Comparison of ENCODE assay signal across 2 cellular contexts in the genomic region with DNA sequence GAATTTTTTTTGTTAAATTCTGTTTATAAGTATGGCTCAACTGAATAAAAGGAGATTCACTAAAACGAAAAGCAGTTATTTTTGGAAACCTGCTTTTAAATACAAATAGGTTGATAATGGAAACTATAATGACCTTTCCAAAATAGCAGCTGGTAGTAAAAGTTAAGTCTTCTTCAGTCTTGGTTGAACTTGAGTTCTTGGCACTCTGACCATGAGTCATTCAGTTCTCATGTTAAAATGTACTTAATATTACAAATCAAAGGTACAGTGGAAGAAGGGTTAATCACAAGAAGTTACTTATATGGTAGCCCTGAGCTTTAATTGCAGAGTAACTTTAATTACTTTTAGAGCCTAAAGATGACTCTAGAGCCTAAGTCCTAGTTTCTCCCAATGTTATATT.
TF ChIP-seq lines count a peak whose summit lies in the region.

No MANE protein-coding gene starts in this region.

TF ChIP-seq in A549, 52 proteins besides CTCF, POLR2A, EP300 and RAD21:
- TF ChIP-seq, protein P1, sequence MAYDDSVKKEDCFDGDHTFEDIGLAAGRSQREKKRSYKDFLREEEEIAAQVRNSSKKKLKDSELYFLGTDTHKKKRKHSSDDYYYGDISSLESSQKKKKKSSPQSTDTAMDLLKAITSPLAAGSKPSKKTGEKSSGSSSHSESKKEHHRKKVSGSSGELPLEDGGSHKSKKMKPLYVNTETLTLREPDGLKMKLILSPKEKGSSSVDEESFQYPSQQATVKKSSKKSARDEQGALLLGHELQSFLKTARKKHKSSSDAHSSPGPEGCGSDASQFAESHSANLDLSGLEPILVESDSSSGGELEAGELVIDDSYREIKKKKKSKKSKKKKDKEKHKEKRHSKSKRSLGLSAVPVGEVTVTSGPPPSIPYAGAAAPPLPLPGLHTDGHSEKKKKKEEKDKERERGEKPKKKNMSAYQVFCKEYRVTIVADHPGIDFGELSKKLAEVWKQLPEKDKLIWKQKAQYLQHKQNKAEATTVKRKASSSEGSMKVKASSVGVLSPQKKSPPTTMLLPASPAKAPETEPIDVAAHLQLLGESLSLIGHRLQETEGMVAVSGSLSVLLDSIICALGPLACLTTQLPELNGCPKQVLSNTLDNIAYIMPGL (CRISPR knock-in tag; IDR thresholded peaks at IDR 0.05; ENCODE audit: borderline replicate concordance) = no peak
- TF ChIP-seq FOXS1 (CRISPR knock-in tag; IDR thresholded peaks at IDR 0.05) = no peak
- no peak for TF ChIP-seq RCOR1 (IDR thresholded peaks at IDR 0.05; ENCODE audit: low read depth, low read length)
- TF ChIP-seq, protein P2, sequence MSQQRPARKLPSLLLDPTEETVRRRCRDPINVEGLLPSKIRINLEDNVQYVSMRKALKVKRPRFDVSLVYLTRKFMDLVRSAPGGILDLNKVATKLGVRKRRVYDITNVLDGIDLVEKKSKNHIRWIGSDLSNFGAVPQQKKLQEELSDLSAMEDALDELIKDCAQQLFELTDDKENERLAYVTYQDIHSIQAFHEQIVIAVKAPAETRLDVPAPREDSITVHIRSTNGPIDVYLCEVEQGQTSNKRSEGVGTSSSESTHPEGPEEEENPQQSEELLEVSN (IDR thresholded peaks at IDR 0.05; ENCODE audit: borderline replicate concordance, low read depth) = no peak
- TF ChIP-seq EHF (CRISPR knock-in tag; IDR thresholded peaks at IDR 0.05) = no peak
- no peak for TF ChIP-seq RFX5 (IDR thresholded peaks at IDR 0.05)
- no peak for TF ChIP-seq ESRRA (IDR thresholded peaks at IDR 0.05; ENCODE audit: borderline replicate concordance, low read length)
- no peak for TF ChIP-seq TFCP2L1 (CRISPR knock-in tag; IDR thresholded peaks at IDR 0.05)
- TF ChIP-seq ZFP36 (IDR thresholded peaks at IDR 0.05; ENCODE audit: borderline replicate concordance, partially characterized antibody) = no peak

TF ChIP-seq in K562, 482 proteins besides CTCF, POLR2A, EP300 and RAD21 (continued from another document):
- TF ChIP-seq IRF1 (CRISPR knock-in tag; IDR thresholded peaks at IDR 0.05; ENCODE audit: borderline replicate concordance) (no peak), ZNF165 (CRISPR knock-in tag; IDR thresholded peaks at IDR 0.05; ENCODE audit: borderline replicate concordance) (no peak), RNF2 (IDR thresholded peaks at IDR 0.05) (no peak), ARID4B (CRISPR knock-in tag; IDR thresholded peaks at IDR 0.05) (no peak), ZBTB33 (CRISPR knock-in tag; IDR thresholded peaks at IDR 0.05) (no peak)
TF ChIP-seq in K562: peak in this region for 0.
